ENCODE assay signal across 1 cellular context in genomic region chr1:32695098-32695904, GRCh38.
TF ChIP-seq lines count a peak whose summit lies in the region.

No MANE protein-coding gene starts in this region.

TF ChIP-seq in GM23338, 12 proteins besides CTCF, POLR2A, EP300 and RAD21 (continued from another document):
- TF ChIP-seq ZNF462 (CRISPR knock-in tag; IDR thresholded peaks at IDR 0.05) (no peak), ZNF114 (CRISPR knock-in tag; IDR thresholded peaks at IDR 0.05) (no peak), EZH2 (IDR thresholded peaks at IDR 0.05; ENCODE audit: low read depth, unreplicated experiment) (no peak), POLR2AphosphoS5 (IDR thresholded peaks at IDR 0.05; ENCODE audit: low read depth) (no peak)
TF ChIP-seq in GM23338: peak in this region for 0.
